Comparison of ENCODE assay signal across 16 cellular contexts in genomic region chr18:55988537-55988936, GRCh38.
DNase-seq lines count a peak whose midpoint lies in the region; ATAC-seq and TF ChIP-seq lines count a peak whose summit lies in the region.
"Had no signal": no experiment of that assay in that cellular context is flagged by ENCODE, and none has a peak within 500 bp of the region (broad histone marks: within the 10 kb centered on the region; RNA-seq: fewer than 3 reads in every experiment).

No MANE protein-coding gene starts in this region.

- no peaks in the 10 kb centered on the region for H3K36me3 ChIP-seq in lower lobe of right lung
- H3K36me3 ChIP-seq in upper lobe of left lung: no peaks in the 10 kb centered on the region
- H3K36me3 ChIP-seq: cardiac muscle cell, esophagus muscularis mucosa, HAP-1 had no signal

- H3K27me3 ChIP-seq in lower lobe of right lung (ENCODE audit: low read depth): no peaks in the 10 kb centered on the region
- H3K27me3 ChIP-seq in upper lobe of left lung: no peaks in the 10 kb centered on the region
- H3K27me3 ChIP-seq: cardiac muscle cell, esophagus muscularis mucosa had no signal

- H3K27ac Mint-ChIP-seq in endothelial cell (ENCODE audit: unreplicated experiment): peak overlapping the region; percentile 67

- intact Hi-C loops in lower lobe of right lung (cut with DNase I): no loop called here

- ATAC-seq in lower lobe of right lung (peak; percentile 51 to 64), upper lobe of left lung (ENCODE audit: low FRiP score in 2 of 2) (peak in 1 of 2 donors; percentile 48), GM19324 (IDR thresholded peaks at IDR 0.05; ENCODE audit: low FRiP score, unreplicated experiment) (no peak), GM19351 (IDR thresholded peaks at IDR 0.05; ENCODE audit: unreplicated experiment) (no peak)
- ATAC-seq: PC-3 had no signal

- H3K4me3 Mint-ChIP-seq in endothelial cell (ENCODE audit: unreplicated experiment): no peak overlapping the region

- peaks cover 2% of the 10 kb centered on the region for H3K27me3 Mint-ChIP-seq in endothelial cell (ENCODE audit: unreplicated experiment)

- TF ChIP-seq CTCF in endothelial cell (IDR thresholded peaks at IDR 0.05; ENCODE audit: unreplicated experiment) (no peak), lower lobe of right lung (IDR thresholded peaks at IDR 0.05) (no peak), upper lobe of left lung (IDR thresholded peaks at IDR 0.05) (no peak)

- no peaks in the 10 kb centered on the region for H3K9me3 ChIP-seq in lower lobe of right lung
- H3K9me3 ChIP-seq in upper lobe of left lung: peaks cover 0 to 3% (median 1%) of the 10 kb centered on the region in 4 donors
- H3K9me3 ChIP-seq: HAP-1 had no signal

- H3K36me3 Mint-ChIP-seq in endothelial cell (ENCODE audit: low read depth, unreplicated experiment): no peaks in the 10 kb centered on the region

- TF ChIP-seq EP300 in upper lobe of left lung (IDR thresholded peaks at IDR 0.05): peak in 3 of 4 donors; percentile 25 to 82 (median 76)

- peaks cover 3% of the 10 kb centered on the region for H3K4me1 ChIP-seq in lower lobe of right lung
- H3K4me1 ChIP-seq in upper lobe of left lung: no peaks in the 10 kb centered on the region
- H3K4me1 ChIP-seq: HAP-1 had no signal

- WGBS in upper lobe of left lung, 2 donors: 37 to 47% methylated on average over 2 of the region's 2 CpGs

- TF ChIP-seq POLR2A in upper lobe of left lung (IDR thresholded peaks at IDR 0.05): no peak

- no peaks in the 10 kb centered on the region for H3K4me1 Mint-ChIP-seq in endothelial cell (ENCODE audit: unreplicated experiment)

- no peak overlapping the region for H3K27ac ChIP-seq in lower lobe of right lung
- H3K27ac ChIP-seq in upper lobe of left lung: peak overlapping the region in 2 of 4 donors; percentile 36 to 37
- H3K27ac ChIP-seq: 22Rv1, cardiac muscle cell, esophagus muscularis mucosa had no signal

- no peaks in the 10 kb centered on the region for H3K9me3 Mint-ChIP-seq in endothelial cell (ENCODE audit: unreplicated experiment)

- peak; percentile 61 for DNase-seq in DMS53 (lab: John Stamatoyannopoulos, UW)
- no peak for DNase-seq in DMS53 treated with DMSO at 0.1 percent for 48 hours (lab: John Stamatoyannopoulos, UW; ENCODE audit: unreplicated experiment)
- no peak for DNase-seq in endothelial cell (ENCODE audit: low spot score)
- DNase-seq in lower lobe of right lung: no peak
- no peak for DNase-seq in upper lobe of left lung
- no peak for DNase-seq in NCI-H2029 treated with DMSO at 0.1 percent for 48 hours (lab: John Stamatoyannopoulos, UW)
- DNase-seq: activated effector memory CD4-positive, alpha-beta T cell treated with Interleukin-2 at 50 U/mL for 16 hours; kidney glomerular epithelial cell; NCI-H1694; PC-3 had no signal

- H3K4me3 ChIP-seq in lower lobe of right lung: no peak overlapping the region
- no peak overlapping the region for H3K4me3 ChIP-seq in upper lobe of left lung
- H3K4me3 ChIP-seq: cardiac muscle cell, esophagus muscularis mucosa, HAP-1 had no signal

Comparison
In these comparisons a context has a peak if more than half of its experiments do, and no peak if none do; other contexts are left out.
1. ATAC-seq: peak in lower lobe of right lung (2 of 2); none in GM19324 (single experiment) and GM19351 (single experiment).